In the genomic region with DNA sequence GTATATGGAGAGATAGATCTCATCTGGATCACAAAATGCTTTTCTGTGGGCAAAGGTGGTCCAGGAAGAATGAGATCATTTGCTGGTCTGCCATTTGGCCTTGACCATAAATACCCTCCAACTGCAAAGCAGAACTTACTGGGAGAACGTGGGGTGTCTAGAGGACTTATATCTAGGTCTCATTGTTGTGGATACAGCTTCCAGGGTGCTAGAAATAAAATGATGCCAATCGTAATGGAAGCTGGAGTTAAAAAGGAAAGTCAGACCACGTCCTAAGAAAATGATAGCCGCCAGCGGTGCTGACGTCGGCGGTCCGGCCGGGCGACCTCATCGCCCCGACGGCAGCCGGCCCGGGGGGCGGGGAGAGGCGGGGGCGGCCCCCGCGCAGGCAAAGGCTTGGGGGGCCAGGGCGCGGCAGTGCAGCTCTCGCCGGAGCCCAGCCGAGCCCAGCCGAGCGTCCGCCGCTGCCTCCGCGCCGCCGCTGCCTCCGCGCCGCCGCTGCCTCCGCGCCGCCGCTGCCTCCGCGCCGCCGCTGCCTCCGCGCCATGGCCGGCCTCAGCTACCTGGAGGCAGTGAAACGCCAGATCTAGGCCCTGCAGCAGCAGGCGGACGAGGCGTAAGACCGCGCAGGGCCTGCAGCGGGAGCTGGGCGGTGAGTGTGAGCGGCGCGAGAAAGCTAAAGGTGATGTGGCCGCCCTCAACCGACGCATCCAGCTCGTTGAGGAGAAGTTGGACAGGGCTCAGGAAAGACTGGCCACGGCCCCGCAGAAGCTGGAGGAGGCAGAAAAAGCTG, we compare ENCODE assay signal across 7 cellular contexts.
DNase-seq lines count a peak whose midpoint lies in the region; ATAC-seq, FAIRE-seq and TF ChIP-seq lines count a peak whose summit lies in the region.

No MANE protein-coding gene starts in this region.

- H3K4me3 Mint-ChIP-seq in activated CD4-positive, alpha-beta T cell treated with anti-CD3 and anti-CD28 coated beads, Interleukin-2, amount 10 ng/mL, durations not matched to agents 7 days and 5 days, result peak overlapping the region; percentile 70

- no peaks in the 10 kb centered on the region for H3K27me3 Mint-ChIP-seq in activated CD4-positive, alpha-beta T cell treated with anti-CD3 and anti-CD28 coated beads, Interleukin-2, amount 10 ng/mL, durations not matched to agents 7 days and 5 days

- H3K23ac ChIP-seq in H1 (ENCODE audit: insufficient read length), result no peak overlapping the region

- 0 out of 2 replicates have a peak overlapping the region, but pooled peaks have one; percentile 8 for H2AFZ ChIP-seq in H1 (ENCODE audit: low read length)

- H4K20me1 ChIP-seq in H1 (replicated peaks in 1 of 2; ENCODE audit: control insufficient read depth in 1 of 2, insufficient read depth in 2 of 2, low read length in 2 of 2), result no peaks in the 10 kb centered on the region

- no peaks in the 10 kb centered on the region for H3K79me2 ChIP-seq in H1 (ENCODE audit: control insufficient read depth in 1 of 2, insufficient read depth in 2 of 2, low read length in 2 of 2)

- no peaks in the 10 kb centered on the region for H3K9me3 Mint-ChIP-seq in activated CD4-positive, alpha-beta T cell treated with anti-CD3 and anti-CD28 coated beads, Interleukin-2, amount 10 ng/mL, durations not matched to agents 7 days and 5 days

- H3K56ac ChIP-seq in H1 (replicated peaks; ENCODE audit: insufficient read length, low read depth, low read length), result no peak overlapping the region

- no peak overlapping the region for H2BK120ac ChIP-seq in H1 (replicated peaks; ENCODE audit: low read depth, low read length)

- 95% methylated on average over 32 of the region's 66 CpGs; no CpG with 5 or more reads in 1 of the 2 experiments for WGBS in H1 (ENCODE audit: extremely low coverage in 1 of 2, insufficient coverage in 1 of 2, insufficient read length in 1 of 2, insufficient replicate concordance in 2 of 2, low coverage in 1 of 2, low lambda C conversion rate in 2 of 2, missing lambda C conversion rate in 1 of 2), 2 experiments
- 15 to 22% methylated on average over 47 to 59 of the region's 66 CpGs for WGBS in mesodermal cell (ENCODE audit: insufficient coverage in 2 of 2), 2 experiments

- H3K27ac ChIP-seq in H1 (ENCODE audit: low read depth, low read length) (no peak overlapping the region), mesodermal cell (ENCODE audit: low read depth, low read length, severe bottlenecking) (no peak overlapping the region)

- H4K91ac ChIP-seq in H1 (replicated peaks; ENCODE audit: insufficient read length, low read length), result no peak overlapping the region

- H3K4me2 ChIP-seq in H1 (ENCODE audit: insufficient read depth in 1 of 2, low read depth in 2 of 2, low read length in 2 of 2), result peak overlapping the region in 1 of 2 experiments; percentile 52; a peak in 2 of 4 replicates

- no peak overlapping the region for H3K4ac ChIP-seq in H1 (replicated peaks; ENCODE audit: insufficient read length, low read depth, low read length)

- H3K27ac Mint-ChIP-seq in activated CD4-positive, alpha-beta T cell treated with anti-CD3 and anti-CD28 coated beads, Interleukin-2, amount 10 ng/mL, durations not matched to agents 7 days and 5 days, result peak overlapping the region; percentile 85

- H2BK15ac ChIP-seq in H1 (ENCODE audit: low read length), result no peak overlapping the region

- no peaks in the 10 kb centered on the region for H3K79me1 ChIP-seq in H1 (ENCODE audit: low read depth, low read length)

- H3K9me3 ChIP-seq in H1 (ENCODE audit: insufficient read depth in 2 of 2, low read depth in 1 of 2, low read length in 1 of 2) (no peaks in the 10 kb centered on the region), mesodermal cell (ENCODE audit: control insufficient read depth, low read length) (no peaks in the 10 kb centered on the region)

- H3K18ac ChIP-seq in H1 (ENCODE audit: extremely low read depth, low read length), result no peak overlapping the region; the same call in 1 of the 2 replicates

- peak; percentile 41 for DNase-seq in HEK293T (ENCODE audit: extremely low spot score)
- peak; percentile 38 for DNase-seq in MV-4-11 (lab: John Stamatoyannopoulos, UW)
- DNase-seq in activated CD4-positive, alpha-beta T cell treated with anti-CD3 and anti-CD28 coated beads, Interleukin-2, amount 10 ng/mL, durations not matched to agents 7 days and 5 days, result peak; percentile 27
- DNase-seq in H1 (ENCODE audit: low read depth in 1 of 2, low spot score in 2 of 2), result peak in 1 of 2 experiments; percentile 31
- DNase-seq in stimulated activated CD8-positive, alpha-beta memory T cell treated with anti-CD3 and anti-CD28 coated beads, Interleukin-4, amount 100 ng/mL, for 1 hour (ENCODE audit: low read depth in 2 of 2, low spot score in 1 of 2), result peak; percentile 8 to 10

- peaks cover 42% of the 10 kb centered on the region for H3K4me1 Mint-ChIP-seq in activated CD4-positive, alpha-beta T cell treated with anti-CD3 and anti-CD28 coated beads, Interleukin-2, amount 10 ng/mL, durations not matched to agents 7 days and 5 days

- H3K36me3 ChIP-seq in H1 (ENCODE audit: control insufficient read depth in 2 of 4, insufficient read depth in 4 of 4, low read length in 3 of 4), result no peaks in the 10 kb centered on the region
- no peaks in the 10 kb centered on the region for H3K36me3 ChIP-seq in mesodermal cell (ENCODE audit: control insufficient read depth, insufficient read depth, low read length)

- H3K23me2 ChIP-seq in H1 (ENCODE audit: low read depth, low read length), result no peaks in the 10 kb centered on the region; the same call in 1 of the 2 replicates

- no peak for TF ChIP-seq EP300 in H1 (IDR thresholded peaks at IDR 0.05; ENCODE audit: borderline replicate concordance in 1 of 2, low read depth in 2 of 2, low read length in 2 of 2)

- H2AK5ac ChIP-seq in H1 (ENCODE audit: low read depth, low read length), result no peak overlapping the region

- H3K4me1 ChIP-seq in H1 (replicated peaks in 1 of 4; ENCODE audit: control insufficient read depth in 3 of 4, insufficient read depth in 4 of 4, low read length in 3 of 4) (no peaks in the 10 kb centered on the region), mesodermal cell (ENCODE audit: control insufficient read depth, insufficient read depth, low read length, poor library complexity, severe bottlenecking) (no peaks in the 10 kb centered on the region)

- H3K14ac ChIP-seq in H1 (ENCODE audit: insufficient read length), result no peak overlapping the region

- H4K8ac ChIP-seq in H1 (ENCODE audit: extremely low read depth, insufficient read depth, low read length), result peak overlapping the region; percentile 25; the same call in 1 of the 2 replicates

- no peak for TF ChIP-seq RAD21 in H1 (IDR thresholded peaks at IDR 0.05 in 1 of 2, conservative IDR thresholded peaks at IDR 0.05 in 1 of 2; ENCODE audit: low read depth in 2 of 2, low read length in 2 of 2)

- no peak for TF ChIP-seq CTCF in H1 (IDR thresholded peaks at IDR 0.05; ENCODE audit: control extremely low read depth in 1 of 3, insufficient read depth in 1 of 3, low read depth in 1 of 3, low read length in 3 of 3)

- H2BK20ac ChIP-seq in H1 (ENCODE audit: low read length), result no peak overlapping the region

- H3K36me3 Mint-ChIP-seq in activated CD4-positive, alpha-beta T cell treated with anti-CD3 and anti-CD28 coated beads, Interleukin-2, amount 10 ng/mL, durations not matched to agents 7 days and 5 days (ENCODE audit: low read depth), result peaks cover 1% of the 10 kb centered on the region

- H3K27me3 ChIP-seq in H1 (replicated peaks in 1 of 4; ENCODE audit: control insufficient read depth in 3 of 4, extremely low read depth in 1 of 4, insufficient read depth in 3 of 4, low read length in 3 of 4), result no peaks in the 10 kb centered on the region

- H4K5ac ChIP-seq in H1 (ENCODE audit: insufficient read length, low read depth, low read length), result no peak overlapping the region

- no peak for FAIRE-seq in H1 (lab: Jason Lieb, UNC)

- no peak overlapping the region for H2BK5ac ChIP-seq in H1 (ENCODE audit: low read depth, low read length)

- CTCF ChIA-PET in HEK293T (lab: Yijun Ruan, JAX) (interaction anchor here (1.1 to 1.5 kb wide), 2 partner anchors 49 to 79 kb away, joined by 3 to 7 read pairs; no protein-coding TSS in a partner anchor), H1 (lab: Charles Lee; ENCODE audit: partially characterized antibody) (interaction anchor here (0.6 to 1.7 kb wide), 9 partner anchors 9 to 304 kb away, joined by 3 to 7 read pairs (median 3); no protein-coding TSS in a partner anchor)
- CTCF ChIA-PET in activated CD4-positive, alpha-beta T cell treated with anti-CD3 and anti-CD28 coated beads, Interleukin-2, amount 10 ng/mL, durations not matched to agents 7 days and 5 days (lab: Charles Lee), result interaction anchor here (0.6 to 1.4 kb wide), 10 partner anchors 11 to 660 kb away, joined by 3 to 5 read pairs (median 4); no protein-coding TSS in a partner anchor

- no peak overlapping the region for H3K9ac ChIP-seq in H1 (replicated peaks in 1 of 4; ENCODE audit: extremely low read depth in 1 of 4, low read depth in 3 of 4, low read length in 3 of 4)

- ATAC-seq in GM18502 (IDR thresholded peaks at IDR 0.05; ENCODE audit: poor library complexity, unreplicated experiment), result peak; percentile 88

- H3K4me3 ChIP-seq in H1 (ENCODE audit: extremely low read depth in 1 of 4, insufficient read depth in 2 of 4, low read depth in 3 of 4, low read length in 4 of 4), result peak overlapping the region in 1 of 4 experiments; percentile 33; a peak in 1 of 8 replicates
- H3K4me3 ChIP-seq in mesodermal cell (ENCODE audit: extremely low read depth, insufficient read depth, low read length, poor library complexity, severe bottlenecking), result peak overlapping the region; percentile 35

- H2BK12ac ChIP-seq in H1 (ENCODE audit: low read depth, low read length), result no peak overlapping the region

- TF ChIP-seq POLR2A in H1 (IDR thresholded peaks at IDR 0.05; ENCODE audit: control extremely low read depth in 1 of 2, low read depth in 2 of 2, low read length in 2 of 2), result no peak

- POLR2A ChIA-PET in HEK293T (lab: Yijun Ruan, JAX), result interaction anchor here (0.6 to 1.9 kb wide), 9 partner anchors 9 to 148 kb away, joined by 3 to 9 read pairs (median 3); a partner anchor contains a TSS
- POLR2A ChIA-PET in activated CD4-positive, alpha-beta T cell treated with anti-CD3 and anti-CD28 coated beads, Interleukin-2, amount 10 ng/mL, durations not matched to agents 7 days and 5 days (lab: Charles Lee), result interaction anchor here (0.6 to 0.8 kb wide), 2 partner anchors 42 to 97 kb away, joined by 3 read pairs; no protein-coding TSS in a partner anchor
- POLR2A ChIA-PET in H1 (lab: Charles Lee; ENCODE audit: partially characterized antibody), result interaction anchor here (0.6 kb wide), 1 partner anchor 63 kb away, joined by 3 read pairs; no protein-coding TSS in a partner anchor

TF ChIP-seq in HEK293T, 16 proteins besides CTCF, POLR2A, EP300 and RAD21 (continues in another document):
- TF ChIP-seq HDGF (IDR thresholded peaks at IDR 0.05; ENCODE audit: borderline replicate concordance) (no peak), TARDBP (IDR thresholded peaks at IDR 0.05) (no peak), SP1 (IDR thresholded peaks at IDR 0.05) (no peak), L3MBTL2 (conservative IDR thresholded peaks at IDR 0.05) (peak; percentile 85)

TF ChIP-seq in H1, 55 proteins besides CTCF, POLR2A, EP300 and RAD21 (continues in another document):
- TF ChIP-seq RBBP5 (IDR thresholded peaks at IDR 0.05; ENCODE audit: borderline replicate concordance, low read depth, low read length) (no peak), SP4 (IDR thresholded peaks at IDR 0.05; ENCODE audit: low read length) (no peak), RFX5 (IDR thresholded peaks at IDR 0.05; ENCODE audit: borderline replicate concordance, low read depth, low read length) (no peak)
